ENCODE assay signal across 11 cellular contexts in genomic region chr17:45292696-45293412, GRCh38. TPM values are rescaled to one million over a fixed set of nuclear protein-coding genes. Genes with fewer than 3 reads are reported as not detected.
DNase-seq lines count a peak whose midpoint lies in the region; ATAC-seq and TF ChIP-seq lines count a peak whose summit lies in the region.
"Had no signal": no experiment of that assay in that cellular context is flagged by ENCODE, and none has a peak within 500 bp of the region (broad histone marks: within the 10 kb centered on the region; RNA-seq: fewer than 3 reads in every experiment).

No MANE protein-coding gene starts in this region.

- H3K36me3 ChIP-seq in SK-N-SH (replicated peaks in 1 of 2; ENCODE audit: control insufficient read depth in 1 of 2, insufficient read depth in 2 of 2, low read length in 1 of 2), result peaks cover 20 to 42% of the 10 kb centered on the region in 2 experiments
- H3K36me3 ChIP-seq in adrenal gland (replicated peaks in 1 of 2), result peaks cover 0 to 9% of the 10 kb centered on the region in 2 donors
- peaks cover 0 to 3% (median 1%) of the 10 kb centered on the region in 4 donors for H3K36me3 ChIP-seq in liver (ENCODE audit: control insufficient read depth in 4 of 4, insufficient read depth in 3 of 4, low read depth in 1 of 4, low read length in 3 of 4)
- H3K36me3 ChIP-seq: ovary had no signal

- no peaks in the 10 kb centered on the region for H3K9me3 ChIP-seq in SK-N-SH
- H3K9me3 ChIP-seq in adrenal gland (replicated peaks in 1 of 3), result no peaks in the 10 kb centered on the region
- no peaks in the 10 kb centered on the region for H3K9me3 ChIP-seq in liver (ENCODE audit: control insufficient read depth in 4 of 4, low read length in 3 of 4)
- H3K9me3 ChIP-seq: ovary had no signal

- H3K79me2 ChIP-seq in SK-N-SH (ENCODE audit: insufficient read depth), result peaks cover 80% of the 10 kb centered on the region

- H4K20me1 ChIP-seq in SK-N-SH (ENCODE audit: insufficient read depth), result peaks cover 61% of the 10 kb centered on the region

- no peak for DNase-seq in SK-N-SH
- DNase-seq in adrenal gland, result peak in 5 of 7 donors; percentile 38 to 82 (median 59)
- DNase-seq in substantia nigra (lab: John Stamatoyannopoulos, UW), result no peak
- DNase-seq in HK-2 (ENCODE audit: unreplicated experiment), result no peak
- no peak for DNase-seq in NK-92 treated with Interleukin-12 subunit alpha and Interleukin-12 subunit beta, amount 100 ng/mL, for 24 hours (lab: John Stamatoyannopoulos, UW)

- H3K4me3 ChIP-seq in SK-N-SH (ENCODE audit: low read depth in 2 of 2, low read length in 1 of 2) (no peak overlapping the region), adrenal gland (no peak overlapping the region), liver (ENCODE audit: low read depth in 1 of 3, low read length in 3 of 3) (no peak overlapping the region)
- H3K4me3 ChIP-seq: ovary had no signal

- H3K27ac ChIP-seq in SK-N-SH (ENCODE audit: low read depth in 2 of 2, low read length in 1 of 2) (peak overlapping the region; percentile 94 to 95), adrenal gland (peak overlapping the region in 4 of 5 donors; percentile 80 to 90 (median 80)), liver (ENCODE audit: low read depth in 1 of 2, low read length in 2 of 2) (peak overlapping the region; percentile 52 to 77), substantia nigra (ENCODE audit: low read depth, low read length, poor library complexity, severe bottlenecking) (peak overlapping the region; percentile 3)
- H3K27ac ChIP-seq: foreskin keratinocyte had no signal

- POLR2A ChIA-PET in SK-N-SH (lab: Yijun Ruan, JAX), result interaction anchor here (0.6 to 1.5 kb wide), 2 partner anchors 9 to 24 kb away, joined by 4 to 5 read pairs; partner anchors contain the start of gene MAP3K14

- peak overlapping the region; percentile 55 for H3K4me2 ChIP-seq in SK-N-SH

- peaks cover 45% of the 10 kb centered on the region for H3F3A ChIP-seq in SK-N-SH (replicated peaks; ENCODE audit: insufficient read depth)

- no peak for TF ChIP-seq CTCF in SK-N-SH (IDR thresholded peaks at IDR 0.05)
- TF ChIP-seq CTCF in adrenal gland (IDR thresholded peaks at IDR 0.05), result no peak
- TF ChIP-seq CTCF in liver (IDR thresholded peaks at IDR 0.05; ENCODE audit: low read depth, low read length, missing input control), result no peak

- no peak for TF ChIP-seq POLR2A in adrenal gland (IDR thresholded peaks at IDR 0.05)

- TF ChIP-seq EP300 in SK-N-SH (IDR thresholded peaks at IDR 0.05; ENCODE audit: borderline replicate concordance in 1 of 2, low read depth in 1 of 2, low read length in 1 of 2), result no peak

- H3K27me3 ChIP-seq in SK-N-SH (ENCODE audit: insufficient read depth), result no peaks in the 10 kb centered on the region
- H3K27me3 ChIP-seq in adrenal gland, result no peaks in the 10 kb centered on the region
- H3K27me3 ChIP-seq in liver (ENCODE audit: control insufficient read depth in 4 of 4, insufficient read depth in 4 of 4, low read length in 3 of 4), result no peaks in the 10 kb centered on the region
- H3K27me3 ChIP-seq: foreskin keratinocyte, ovary had no signal

- H3K9me2 ChIP-seq in SK-N-SH, result no peaks in the 10 kb centered on the region

- no peak for TF ChIP-seq RAD21 in SK-N-SH (IDR thresholded peaks at IDR 0.05; ENCODE audit: low read length)
- TF ChIP-seq RAD21 in liver (IDR thresholded peaks at IDR 0.05), result no peak

- WGBS in SK-N-SH (ENCODE audit: low lambda C conversion rate), result 69% methylated on average over 12 of the region's 12 CpGs
- 51 to 57% (median 53%) methylated on average over 10 to 12 of the region's 12 CpGs for WGBS in adrenal gland, 4 donors
- 59% methylated on average over 12 of the region's 12 CpGs for WGBS in liver

- CTCF ChIA-PET in SK-N-SH (lab: Yijun Ruan, JAX), result interaction anchor here (0.8 to 2.3 kb wide), 8 partner anchors 10 to 143 kb away, joined by 3 to 13 read pairs (median 4); no protein-coding TSS in a partner anchor

- H2AFZ ChIP-seq in SK-N-SH (ENCODE audit: low read depth), result no peak overlapping the region

- intact Hi-C loops in adrenal gland (cut with DNase I), result no loop called here

- H3K9ac ChIP-seq in SK-N-SH (peak overlapping the region; percentile 22; the same call in 1 of the 2 replicates), liver (ENCODE audit: low read depth in 1 of 2, low read length in 2 of 2) (no peak overlapping the region)

- ATAC-seq in SK-N-SH treated with all-trans-retinoic acid at 6 μM for 48 hours, result no peak
- no peak for ATAC-seq in HG03025 (IDR thresholded peaks at IDR 0.05; ENCODE audit: low FRiP score, unreplicated experiment)

- H3K4me1 ChIP-seq in SK-N-SH (ENCODE audit: control insufficient read depth in 1 of 2, insufficient read depth in 2 of 2, low read depth in 1 of 2, low read length in 1 of 2) (peaks cover 57 to 83% of the 10 kb centered on the region in 2 experiments), adrenal gland (replicated peaks in 1 of 2) (peaks cover 38 to 85% of the 10 kb centered on the region in 2 donors), liver (ENCODE audit: control insufficient read depth in 4 of 4, insufficient read depth in 4 of 4, low read length in 3 of 4) (peaks cover 23 to 88% (median 78%) of the 10 kb centered on the region in 4 donors)

TF ChIP-seq in SK-N-SH, 30 proteins besides CTCF, POLR2A, EP300 and RAD21 (continues in another document):
- TF ChIP-seq RXRA (IDR thresholded peaks at IDR 0.05; ENCODE audit: borderline replicate concordance, low read depth) (no peak), GABPA (IDR thresholded peaks at IDR 0.05; ENCODE audit: low read depth) (no peak), RFX5 (IDR thresholded peaks at IDR 0.05; ENCODE audit: low read length) (no peak), TEAD4 (IDR thresholded peaks at IDR 0.05; ENCODE audit: borderline replicate concordance, insufficient read depth) (no peak)
- TF ChIP-seq, protein P1, sequence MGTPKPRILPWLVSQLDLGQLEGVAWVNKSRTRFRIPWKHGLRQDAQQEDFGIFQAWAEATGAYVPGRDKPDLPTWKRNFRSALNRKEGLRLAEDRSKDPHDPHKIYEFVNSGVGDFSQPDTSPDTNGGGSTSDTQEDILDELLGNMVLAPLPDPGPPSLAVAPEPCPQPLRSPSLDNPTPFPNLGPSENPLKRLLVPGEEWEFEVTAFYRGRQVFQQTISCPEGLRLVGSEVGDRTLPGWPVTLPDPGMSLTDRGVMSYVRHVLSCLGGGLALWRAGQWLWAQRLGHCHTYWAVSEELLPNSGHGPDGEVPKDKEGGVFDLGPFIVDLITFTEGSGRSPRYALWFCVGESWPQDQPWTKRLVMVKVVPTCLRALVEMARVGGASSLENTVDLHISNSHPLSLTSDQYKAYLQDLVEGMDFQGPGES (IDR thresholded peaks at IDR 0.05; ENCODE audit: low read depth, low read length), result no peak

TF ChIP-seq in SK-N-SH treated with all-trans-retinoic acid at 6 μM for 48 hours, 23 proteins besides CTCF, POLR2A, EP300 and RAD21 (continues in another document):
- TF ChIP-seq, protein P2, sequence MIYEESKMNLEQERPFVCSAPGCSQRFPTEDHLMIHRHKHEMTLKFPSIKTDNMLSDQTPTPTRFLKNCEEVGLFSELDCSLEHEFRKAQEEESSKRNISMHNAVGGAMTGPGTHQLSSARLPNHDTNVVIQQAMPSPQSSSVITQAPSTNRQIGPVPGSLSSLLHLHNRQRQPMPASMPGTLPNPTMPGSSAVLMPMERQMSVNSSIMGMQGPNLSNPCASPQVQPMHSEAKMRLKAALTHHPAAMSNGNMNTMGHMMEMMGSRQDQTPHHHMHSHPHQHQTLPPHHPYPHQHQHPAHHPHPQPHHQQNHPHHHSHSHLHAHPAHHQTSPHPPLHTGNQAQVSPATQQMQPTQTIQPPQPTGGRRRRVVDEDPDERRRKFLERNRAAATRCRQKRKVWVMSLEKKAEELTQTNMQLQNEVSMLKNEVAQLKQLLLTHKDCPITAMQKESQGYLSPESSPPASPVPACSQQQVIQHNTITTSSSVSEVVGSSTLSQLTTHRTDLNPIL (CRISPR knock-in tag; IDR thresholded peaks at IDR 0.05; ENCODE audit: low read depth), result no peak
- TF ChIP-seq ESRRG (CRISPR knock-in tag; IDR thresholded peaks at IDR 0.05), result no peak
- no peak for TF ChIP-seq SNAI2 (CRISPR knock-in tag; IDR thresholded peaks at IDR 0.05)

TF ChIP-seq in liver, 16 proteins besides CTCF, POLR2A, EP300 and RAD21 (continues in another document):
- TF ChIP-seq REST (IDR thresholded peaks at IDR 0.05) (no peak), FOXA1 (IDR thresholded peaks at IDR 0.05) (no peak), SP1 (IDR thresholded peaks at IDR 0.05) (no peak)

RNA-seq across cellular contexts. Expression of gene MAP3K14, which starts 24.0 kb away (rescaled TPM):
- 11.9 and 13.7 TPM in 2 replicates for polyA plus RNA-seq in SK-N-SH (2012; rRNA removed)
- polyA plus RNA-seq in SK-N-SH (2012; cell fraction: cytosol; rRNA removed), result 4.4 and 7.2 TPM in 2 replicates
- polyA plus RNA-seq in SK-N-SH (2012; cell fraction: nucleus; rRNA removed), result 51.1 and 59.6 TPM in 2 replicates
- 1 to 10 TPM; 2.4 to 9.7 (median 7.2) TPM for total RNA-seq in adrenal gland
- 10 to 100 TPM in 1 of 3 donors, 1 to 10 TPM in 2; 2.9 to 14.7 (median 7.7) TPM for polyA plus RNA-seq in adrenal gland
- 1 to 10 TPM; 1.2 to 7.8 TPM for total RNA-seq in liver
- polyA plus RNA-seq in liver, result 1 to 10 TPM; 2.2 to 6.1 TPM

RNA-seq across cellular contexts. Expression of gene SPATA32, which starts 31.0 kb away (rescaled TPM):
- polyA plus RNA-seq in SK-N-SH (2012; rRNA removed) (0.08 TPM in 1 of 2 replicates, not detected in the other), adrenal gland (not detected), liver (not detected)
- polyA plus RNA-seq in SK-N-SH (2012; cell fraction: cytosol; rRNA removed), result not detected in 2 replicates
- polyA plus RNA-seq in SK-N-SH (2012; cell fraction: nucleus; rRNA removed), result 0.10 TPM in 1 of 2 replicates, not detected in the other
- total RNA-seq in adrenal gland (under 1 TPM in 1 of 8 donors, not detected in 7; 0.11 TPM), liver (not detected)
- total RNA-seq: A172, foreskin keratinocyte had no signal
- polyA plus RNA-seq: foreskin keratinocyte, ovary had no signal

Comparison
In these comparisons a context has a peak if more than half of its experiments do, and no peak if none do; other contexts are left out.
1. DNase-seq: peak in adrenal gland (5 of 7); none in SK-N-SH (single experiment), substantia nigra (0 of 49), HK-2 (single experiment) and NK-92 treated with Interleukin-12 subunit alpha and Interleukin-12 subunit beta, amount 100 ng/mL, for 24 hours (single experiment).
2. H3K27ac ChIP-seq: peak in every context shown above with its lines; median percentile 94 in SK-N-SH; 80 in adrenal gland; 64 in liver; 3 in substantia nigra.